Comparison of ENCODE assay signal across 1 cellular context in the genomic region with DNA sequence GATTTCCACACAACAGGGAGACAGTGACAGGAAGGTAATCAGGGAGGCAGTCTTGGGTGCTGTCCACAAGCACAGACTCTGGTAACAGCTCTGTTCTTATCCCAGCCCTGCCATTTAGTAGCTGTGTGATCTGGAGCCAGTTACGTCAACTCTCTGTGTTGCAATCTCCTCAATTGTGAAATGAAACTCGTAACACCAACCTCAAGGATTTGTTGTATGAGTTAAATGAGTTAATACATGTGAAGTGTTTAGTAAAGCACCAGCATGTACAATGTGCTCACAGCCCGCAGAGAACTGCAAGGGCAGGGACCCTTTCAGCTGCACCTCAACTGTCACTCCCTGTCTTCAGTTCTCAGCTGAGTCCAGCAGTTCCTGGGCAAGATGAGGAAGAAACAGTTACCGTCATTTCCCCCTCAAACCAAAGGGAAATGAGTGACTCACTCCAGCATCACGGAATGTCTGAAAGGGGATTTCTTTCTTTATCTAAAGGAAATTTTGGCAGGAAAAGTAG.
A peak's percentile ranks its signal among the peaks of the same experiment; 100 is the strongest.
TF ChIP-seq lines count a peak whose summit lies in the region.

No MANE protein-coding gene starts in this region.

TF ChIP-seq in IMR-90, 13 proteins besides CTCF, POLR2A, EP300 and RAD21 (continued from another document):
- TF ChIP-seq SMC3 (IDR thresholded peaks at IDR 0.05; ENCODE audit: low read depth, low read length) (no peak), RCOR1 (IDR thresholded peaks at IDR 0.05; ENCODE audit: insufficient replicate concordance, low read length) (no peak), FOS (IDR thresholded peaks at IDR 0.05; ENCODE audit: low read depth, low read length) (peak; percentile 87)
TF ChIP-seq in IMR-90: peak in this region for 2.
